Comparison of ENCODE assay signal across 13 cellular contexts in the genomic region with DNA sequence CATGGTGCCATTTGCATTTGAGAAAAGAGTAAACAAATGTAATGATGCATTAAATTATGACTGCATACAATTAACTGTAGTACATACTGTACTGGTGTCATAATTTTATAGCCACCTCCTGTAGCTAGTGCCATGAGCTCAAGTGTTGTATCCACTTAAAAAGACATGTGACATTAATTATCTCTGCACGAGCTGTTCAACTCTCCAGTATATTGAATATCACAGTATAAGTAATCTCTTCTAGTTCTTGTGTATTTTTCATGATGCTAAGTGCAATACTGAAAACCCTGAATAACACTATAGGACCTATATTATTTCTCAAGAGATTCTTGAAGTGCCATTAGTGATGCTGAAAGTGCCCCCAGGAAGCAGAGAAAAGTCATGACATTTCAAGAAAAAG.
DNase-seq lines count a peak whose midpoint lies in the region; ATAC-seq, FAIRE-seq and TF ChIP-seq lines count a peak whose summit lies in the region.
"Had no signal": no experiment of that assay in that cellular context is flagged by ENCODE, and none has a peak within 500 bp of the region (broad histone marks: within the 10 kb centered on the region; RNA-seq: fewer than 3 reads in every experiment).

No MANE protein-coding gene starts in this region.

- in situ Hi-C loops in HepG2 (cut with HindIII; ENCODE audit: extremely low pct_ligation_motif_present, low pct_unique_long_range_greater_than_20kb), result no loop called here

- no peak overlapping the region for H3K4me3 ChIP-seq in pancreas
- no peak overlapping the region for H3K4me3 ChIP-seq in HepG2 (replicated peaks in 1 of 3; ENCODE audit: insufficient read depth in 1 of 3, low read depth in 2 of 3, low read length in 3 of 3)
- H3K4me3 ChIP-seq: GM23338, K562 had no signal

- H3K9me3 ChIP-seq in pancreas, result no peaks in the 10 kb centered on the region
- peaks cover 67% of the 10 kb centered on the region for H3K9me3 ChIP-seq in HepG2 (ENCODE audit: low read length)
- H3K9me3 ChIP-seq: Caco-2 had no signal

- TF ChIP-seq CTCF in pancreas (IDR thresholded peaks at IDR 0.05) (no peak), HepG2 (CRISPR knock-in tag; IDR thresholded peaks at IDR 0.05) (no peak)

- H3K79me2 ChIP-seq in HepG2 (ENCODE audit: insufficient read depth, low read length), result no peaks in the 10 kb centered on the region

- no peak for ATAC-seq in pancreas
- no peak for ATAC-seq in GM18511 (IDR thresholded peaks at IDR 0.05; ENCODE audit: unreplicated experiment)
- no peak for ATAC-seq in HepG2
- ATAC-seq: GM23338, K562 had no signal

- no TSS peak for BruUV-seq in HepG2 (replicated peaks; lab: Mats Ljungman, UMichigan)

- POLR2A ChIA-PET in HepG2 (lab: Yijun Ruan, JAX), result no interaction called here

- H3K4me2 ChIP-seq in HepG2 (ENCODE audit: low read depth, low read length), result no peak overlapping the region
- H3K4me2 ChIP-seq: GM23338 had no signal

- no peaks in the 10 kb centered on the region for H3K27me3 ChIP-seq in pancreas
- no peaks in the 10 kb centered on the region for H3K27me3 ChIP-seq in HepG2 (ENCODE audit: control insufficient read depth in 1 of 2, insufficient read depth in 2 of 2, low read length in 2 of 2)

- H4K20me1 ChIP-seq in HepG2 (ENCODE audit: insufficient read depth, low read length), result no peaks in the 10 kb centered on the region

- no peak overlapping the region for H3K27ac ChIP-seq in pancreas
- no peak overlapping the region for H3K27ac ChIP-seq in HepG2 (ENCODE audit: extremely low read length, insufficient read depth, low read length)

- TF ChIP-seq POLR2A in HepG2 (IDR thresholded peaks at IDR 0.05; ENCODE audit: insufficient read depth in 1 of 2, low read depth in 2 of 2, low read length in 2 of 2), result no peak

- no peaks in the 10 kb centered on the region for H3K4me1 ChIP-seq in pancreas
- H3K4me1 ChIP-seq in HepG2 (ENCODE audit: insufficient read depth, low read length), result no peaks in the 10 kb centered on the region
- H3K4me1 ChIP-seq: Caco-2 had no signal

- intact Hi-C loops in pancreas (cut with DNase I) (no loop called here), HepG2 (cut with micrococcal nuclease; ENCODE audit: unreplicated experiment) (no loop called here)

- 62 to 85% methylated on average over 1 of the region's 1 CpG for WGBS in pancreas, 2 donors
- WGBS in HepG2 (ENCODE audit: low lambda C conversion rate), result 3% methylated on average over 1 of the region's 1 CpG

- H3K36me3 ChIP-seq in pancreas, result no peaks in the 10 kb centered on the region
- no peaks in the 10 kb centered on the region for H3K36me3 ChIP-seq in HepG2 (replicated peaks in 1 of 2; ENCODE audit: control insufficient read depth in 1 of 2, insufficient read depth in 2 of 2, low read length in 2 of 2)

- DNase-seq in NCI-H2107 treated with DMSO at 0.1 percent for 48 hours (lab: John Stamatoyannopoulos, UW; ENCODE audit: unreplicated experiment) (peak; percentile 88), NCI-H2107 (lab: John Stamatoyannopoulos, UW) (no peak), NCI-H1417 treated with DMSO at 0.1 percent for 48 hours (lab: John Stamatoyannopoulos, UW) (peak; percentile 98), NCI-H2171 (lab: John Stamatoyannopoulos, UW) (peak; percentile 52), pancreas (no peak), NCI-H82 treated with DMSO at 0.1 percent for 48 hours (lab: John Stamatoyannopoulos, UW; ENCODE audit: unreplicated experiment) (no peak), HepG2 (ENCODE audit: low spot score) (no peak)
- DNase-seq: Caco-2, NCI-H774 had no signal

- no peak for TF ChIP-seq RAD21 in HepG2 (CRISPR knock-in tag; IDR thresholded peaks at IDR 0.05)

- CTCF ChIA-PET in HepG2 (lab: Yijun Ruan, JAX; ENCODE audit: low intra/inter-chr PET ratio, low total read pairs), result no interaction called here

- FAIRE-seq in pancreas (lab: Jason Lieb, UNC) (no peak), HepG2 (lab: Jason Lieb, UNC) (no peak)
- FAIRE-seq: HTR-8/SVneo, K562 had no signal

- no peak overlapping the region for H2AFZ ChIP-seq in HepG2 (ENCODE audit: low read length)
- H2AFZ ChIP-seq: GM23338 had no signal

- no peak overlapping the region for H3K9ac ChIP-seq in HepG2 (ENCODE audit: insufficient read depth, low read depth, low read length)

- TF ChIP-seq EP300 in HepG2 (IDR thresholded peaks at IDR 0.05; ENCODE audit: low read depth in 2 of 2, low read length in 2 of 2), result no peak
- TF ChIP-seq EP300 in HepG2 (CRISPR knock-in tag; IDR thresholded peaks at IDR 0.05; ENCODE audit: borderline replicate concordance), result no peak

TF ChIP-seq in HepG2, 621 proteins besides CTCF, POLR2A, EP300 and RAD21:
- TF ChIP-seq DMAP1 (CRISPR knock-in tag; IDR thresholded peaks at IDR 0.05), result no peak
- TF ChIP-seq PTBP1 (IDR thresholded peaks at IDR 0.05; ENCODE audit: low read depth, low read length, poor library complexity, severe bottlenecking), result no peak
- TF ChIP-seq ZNF790 (CRISPR knock-in tag; IDR thresholded peaks at IDR 0.05; ENCODE audit: borderline replicate concordance), result no peak
- TF ChIP-seq, protein P1, sequence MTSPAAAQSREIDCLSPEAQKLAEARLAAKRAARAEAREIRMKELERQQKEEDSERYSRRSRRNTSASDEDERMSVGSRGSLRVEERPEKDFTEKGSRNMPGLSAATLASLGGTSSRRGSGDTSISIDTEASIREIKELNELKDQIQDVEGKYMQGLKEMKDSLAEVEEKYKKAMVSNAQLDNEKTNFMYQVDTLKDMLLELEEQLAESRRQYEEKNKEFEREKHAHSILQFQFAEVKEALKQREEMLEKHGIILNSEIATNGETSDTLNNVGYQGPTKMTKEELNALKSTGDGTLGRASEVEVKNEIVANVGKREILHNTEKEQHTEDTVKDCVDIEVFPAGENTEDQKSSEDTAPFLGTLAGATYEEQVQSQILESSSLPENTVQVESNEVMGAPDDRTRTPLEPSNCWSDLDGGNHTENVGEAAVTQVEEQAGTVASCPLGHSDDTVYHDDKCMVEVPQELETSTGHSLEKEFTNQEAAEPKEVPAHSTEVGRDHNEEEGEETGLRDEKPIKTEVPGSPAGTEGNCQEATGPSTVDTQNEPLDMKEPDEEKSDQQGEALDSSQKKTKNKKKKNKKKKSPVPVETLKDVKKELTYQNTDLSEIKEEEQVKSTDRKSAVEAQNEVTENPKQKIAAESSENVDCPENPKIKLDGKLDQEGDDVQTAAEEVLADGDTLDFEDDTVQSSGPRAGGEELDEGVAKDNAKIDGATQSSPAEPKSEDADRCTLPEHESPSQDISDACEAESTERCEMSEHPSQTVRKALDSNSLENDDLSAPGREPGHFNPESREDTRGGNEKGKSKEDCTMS (CRISPR knock-in tag; conservative IDR thresholded peaks at IDR 0.05), result no peak
- no peak for TF ChIP-seq ZNF143 (CRISPR knock-in tag; IDR thresholded peaks at IDR 0.05)
- TF ChIP-seq, protein P2, sequence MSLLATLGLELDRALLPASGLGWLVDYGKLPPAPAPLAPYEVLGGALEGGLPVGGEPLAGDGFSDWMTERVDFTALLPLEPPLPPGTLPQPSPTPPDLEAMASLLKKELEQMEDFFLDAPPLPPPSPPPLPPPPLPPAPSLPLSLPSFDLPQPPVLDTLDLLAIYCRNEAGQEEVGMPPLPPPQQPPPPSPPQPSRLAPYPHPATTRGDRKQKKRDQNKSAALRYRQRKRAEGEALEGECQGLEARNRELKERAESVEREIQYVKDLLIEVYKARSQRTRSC (CRISPR knock-in tag; IDR thresholded peaks at IDR 0.05; ENCODE audit: low read depth), result no peak
- TF ChIP-seq, protein P3, sequence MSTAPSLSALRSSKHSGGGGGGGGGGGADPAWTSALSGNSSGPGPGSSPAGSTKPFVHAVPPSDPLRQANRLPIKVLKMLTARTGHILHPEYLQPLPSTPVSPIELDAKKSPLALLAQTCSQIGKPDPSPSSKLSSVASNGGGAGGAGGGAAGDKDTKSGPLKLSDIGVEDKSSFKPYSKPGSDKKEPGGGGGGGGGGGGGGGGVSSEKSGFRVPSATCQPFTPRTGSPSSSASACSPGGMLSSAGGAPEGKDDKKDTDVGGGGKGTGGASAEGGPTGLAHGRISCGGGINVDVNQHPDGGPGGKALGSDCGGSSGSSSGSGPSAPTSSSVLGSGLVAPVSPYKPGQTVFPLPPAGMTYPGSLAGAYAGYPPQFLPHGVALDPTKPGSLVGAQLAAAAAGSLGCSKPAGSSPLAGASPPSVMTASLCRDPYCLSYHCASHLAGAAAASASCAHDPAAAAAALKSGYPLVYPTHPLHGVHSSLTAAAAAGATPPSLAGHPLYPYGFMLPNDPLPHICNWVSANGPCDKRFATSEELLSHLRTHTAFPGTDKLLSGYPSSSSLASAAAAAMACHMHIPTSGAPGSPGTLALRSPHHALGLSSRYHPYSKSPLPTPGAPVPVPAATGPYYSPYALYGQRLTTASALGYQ (CRISPR knock-in tag; IDR thresholded peaks at IDR 0.05), result no peak
- TF ChIP-seq NFKB2 (CRISPR knock-in tag; IDR thresholded peaks at IDR 0.05; ENCODE audit: borderline replicate concordance), result no peak
TF ChIP-seq in HepG2: peak in this region for 0.

Comparison
In these comparisons a context has a peak if more than half of its experiments do, and no peak if none do; other contexts are left out.
1. DNase-seq: peak in NCI-H2107 treated with DMSO at 0.1 percent for 48 hours (single experiment), NCI-H1417 treated with DMSO at 0.1 percent for 48 hours (single experiment) and NCI-H2171 (single experiment); none in NCI-H2107 (single experiment), pancreas (0 of 6), NCI-H82 treated with DMSO at 0.1 percent for 48 hours (single experiment) and HepG2 (single experiment).